In genomic region chr3:106431698-106432097, GRCh38 we compare ENCODE assay signal across 24 cellular contexts.
"Had no signal": no experiment of that assay in that cellular context is flagged by ENCODE, and none has a peak within 500 bp of the region (broad histone marks: within the 10 kb centered on the region; RNA-seq: fewer than 3 reads in every experiment).

No MANE protein-coding gene starts in this region.

- H3K27ac ChIP-seq: ascending aorta, hepatocyte, left lung, SK-N-MC, thyroid gland had no signal

- DNase-seq: activated B cell treated with CpG ODN at 0.5 μM for 24 hours; activated CD4-positive, alpha-beta T cell treated with anti-CD3 and anti-CD28 coated beads for 48 hours; activated CD8-positive, alpha-beta T cell treated with anti-CD3 and anti-CD28 coated beads for 36 hours; activated naive CD4-positive, alpha-beta T cell treated with Interleukin-2 at 50 U/mL for 16 hours; activated naive CD8-positive, alpha-beta T cell treated with anti-CD3 and anti-CD28 coated beads, Interleukin-2, amount 10 ng/mL, durations not matched to agents 7 days and 5 days; activated T-cell treated with anti-CD3 and anti-CD28 coated beads, Interleukin-2, amount 50 U/mL, for 1 hour; erythroblast; left lung; mammary epithelial cell; nucleus accumbens; stimulated activated CD4-positive, alpha-beta T cell treated with anti-CD3 and anti-CD28 coated beads, Interleukin-12 subunit alpha, Interleukin-12 subunit beta, amount 100 ng/mL, for 4 hours; stimulated activated CD4-positive, alpha-beta T cell treated with anti-CD3 and anti-CD28 coated beads, Interleukin-1b, Interleukin-23, amount 100 ng/mL, for 48 hours; stimulated activated naive CD4-positive, alpha-beta T cell treated with Interleukin-2 at 50 U/mL for 16 hours; T-cell; thyroid gland had no signal

- H3K9me3 Mint-ChIP-seq: activated B cell treated with CpG ODN at 0.5 μM for 24 hours; central memory CD8-positive, alpha-beta T cell; T-cell had no signal

- H3K4me3 ChIP-seq: ascending aorta, coronary artery, hepatocyte, left lung, SK-N-MC, thyroid gland had no signal

- H3K4me3 Mint-ChIP-seq: activated B cell treated with CpG ODN at 0.5 μM for 24 hours; activated CD8-positive, alpha-beta T cell treated with anti-CD3 and anti-CD28 coated beads for 36 hours; activated naive CD8-positive, alpha-beta T cell treated with anti-CD3 and anti-CD28 coated beads, Interleukin-2, amount 10 ng/mL, durations not matched to agents 7 days and 5 days; central memory CD8-positive, alpha-beta T cell; T-cell had no signal

- H3K27me3 Mint-ChIP-seq: activated B cell treated with CpG ODN at 0.5 μM for 24 hours; activated CD8-positive, alpha-beta T cell treated with anti-CD3 and anti-CD28 coated beads for 36 hours; activated naive CD8-positive, alpha-beta T cell treated with anti-CD3 and anti-CD28 coated beads, Interleukin-2, amount 10 ng/mL, durations not matched to agents 7 days and 5 days; central memory CD8-positive, alpha-beta T cell; progenitor cell of endocrine pancreas; T-cell had no signal

- H3K4me1 ChIP-seq: ascending aorta, thyroid gland had no signal

- H3K4me1 Mint-ChIP-seq: activated B cell treated with CpG ODN at 0.5 μM for 24 hours had no signal

- H3K9me3 ChIP-seq: ascending aorta, thyroid gland had no signal

- H3K36me3 ChIP-seq: ascending aorta, left lung, thyroid gland had no signal

- H3K27me3 ChIP-seq: ascending aorta, hepatocyte, left lung, thyroid gland had no signal

- H2AFZ ChIP-seq: hepatocyte had no signal

- FAIRE-seq: endometrium, islet of Langerhans had no signal

- H3K27ac Mint-ChIP-seq: activated B cell treated with CpG ODN at 0.5 μM for 24 hours; activated CD8-positive, alpha-beta T cell treated with anti-CD3 and anti-CD28 coated beads for 36 hours; activated naive CD8-positive, alpha-beta T cell treated with anti-CD3 and anti-CD28 coated beads, Interleukin-2, amount 10 ng/mL, durations not matched to agents 7 days and 5 days; activated T-helper 2 cell treated with anti-CD3 and anti-CD28 coated beads, Interferon-gamma antibody, Interleukin-2, Interleukin-4, amounts not matched to agents 10 μg/mL and 5 μg/mL and 100 μg/mL, durations not matched to agents 14 hours and 24 hours and 36 hours; progenitor cell of endocrine pancreas; T-cell had no signal

- H3K36me3 Mint-ChIP-seq: T-cell had no signal

- H3K79me2 ChIP-seq: hepatocyte had no signal

- H3K4me2 ChIP-seq: hepatocyte had no signal

- ATAC-seq: activated CD8-positive, alpha-beta T cell treated with anti-CD3 and anti-CD28 coated beads for 36 hours; left lung; T-cell had no signal
